In the genomic region with DNA sequence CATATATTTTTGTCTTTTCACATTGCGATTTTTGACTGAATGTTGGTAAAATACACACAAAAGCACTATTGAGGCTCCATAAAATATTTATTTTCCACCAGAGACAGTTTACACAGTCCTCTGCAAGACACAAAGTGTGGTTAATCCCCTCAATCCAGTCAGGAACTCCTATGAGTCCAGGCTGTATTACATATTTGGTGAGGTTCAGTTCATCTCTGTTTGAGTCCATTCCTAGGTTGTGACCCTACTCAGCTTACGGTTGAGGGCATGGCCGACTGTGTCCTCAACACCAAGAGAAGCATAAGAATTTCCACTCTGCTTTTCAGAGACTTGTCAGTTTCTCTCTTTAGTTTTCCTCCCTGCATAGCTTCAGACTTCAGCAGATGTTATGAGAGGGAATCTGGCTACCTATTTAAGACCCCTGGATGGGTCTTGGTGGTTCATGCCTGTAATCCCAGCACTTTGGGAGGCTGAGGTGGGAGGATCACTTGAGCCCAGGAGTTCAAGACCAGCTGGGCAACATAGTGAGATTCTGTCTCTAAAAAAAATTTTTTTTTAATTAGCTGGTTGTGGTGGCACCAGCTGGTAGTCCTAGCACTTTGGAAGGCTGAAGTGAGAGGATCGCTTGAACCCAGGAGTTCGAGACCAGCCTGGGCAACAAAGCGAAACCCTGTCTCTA, we compare ENCODE assay signal across 1 cellular context.
A peak's percentile ranks its signal among the peaks of the same experiment; 100 is the strongest.
TF ChIP-seq lines count a peak whose summit lies in the region.

No MANE protein-coding gene starts in this region.

TF ChIP-seq in HepG2, 621 proteins besides CTCF, POLR2A, EP300 and RAD21:
- TF ChIP-seq ZSCAN30 (CRISPR knock-in tag; IDR thresholded peaks at IDR 0.05) (no peak), FOXK2 (IDR thresholded peaks at IDR 0.05) (no peak), ZNF121 (CRISPR knock-in tag; IDR thresholded peaks at IDR 0.05) (peak; percentile 58; the same call in 1 of the 2 replicates), SOX13 (IDR thresholded peaks at IDR 0.05) (no peak), SOX13 (CRISPR knock-in tag; conservative IDR thresholded peaks at IDR 0.05 in 1 of 2, IDR thresholded peaks at IDR 0.05 in 1 of 2) (peak in 1 of 2 experiments; percentile 16; a peak in 1 of 4 replicates), FOXA1 (IDR thresholded peaks at IDR 0.05) (no peak), FOXA1 (CRISPR knock-in tag; IDR thresholded peaks at IDR 0.05) (0 out of 2 replicates have a peak, but pooled peaks have one; percentile 16), ZSCAN9 (CRISPR knock-in tag; IDR thresholded peaks at IDR 0.05; ENCODE audit: borderline replicate concordance) (peak; percentile 41; the same call in 1 of the 2 replicates), ERF (CRISPR knock-in tag; IDR thresholded peaks at IDR 0.05) (peak; percentile 27; the same call in 1 of the 2 replicates), ZMYM3 (CRISPR knock-in tag; IDR thresholded peaks at IDR 0.05) (peak; percentile 35; the same call in 1 of the 2 replicates), RBM39 (IDR thresholded peaks at IDR 0.05; ENCODE audit: low read depth, low read length, poor library complexity, severe bottlenecking) (no peak), GATAD2A (CRISPR knock-in tag; IDR thresholded peaks at IDR 0.05) (peak; percentile 36; the same call in 1 of the 2 replicates), TEAD3 (CRISPR knock-in tag; optimal IDR thresholded peaks at IDR 0.05; ENCODE audit: borderline replicate concordance) (peak; percentile 59), PITX1 (CRISPR knock-in tag; IDR thresholded peaks at IDR 0.05) (peak; percentile 32; the same call in 1 of the 2 replicates), ZMYM2 (CRISPR knock-in tag; IDR thresholded peaks at IDR 0.05) (0 out of 2 replicates have a peak, but pooled peaks have one; percentile 25), RXRB (CRISPR knock-in tag; IDR thresholded peaks at IDR 0.05; ENCODE audit: borderline replicate concordance) (peak; percentile 21; the same call in 1 of the 2 replicates), NR2F6 (IDR thresholded peaks at IDR 0.05) (no peak), NR2F6 (CRISPR knock-in tag; IDR thresholded peaks at IDR 0.05) (peak; percentile 21; the same call in 1 of the 2 replicates), THAP11 (CRISPR knock-in tag; IDR thresholded peaks at IDR 0.05) (0 out of 2 replicates have a peak, but pooled peaks have one; percentile 4), SOX6 (IDR thresholded peaks at IDR 0.05) (no peak), SOX6 (CRISPR knock-in tag; IDR thresholded peaks at IDR 0.05) (peak; percentile 21; the same call in 1 of the 2 replicates), NCOA2 (CRISPR knock-in tag; IDR thresholded peaks at IDR 0.05) (peak; percentile 15; the same call in 1 of the 2 replicates), AGO1 (IDR thresholded peaks at IDR 0.05; ENCODE audit: low read depth, low read length, poor library complexity, severe bottlenecking) (no peak), ZNF460 (CRISPR knock-in tag; IDR thresholded peaks at IDR 0.05; ENCODE audit: borderline replicate concordance) (no peak)
- TF ChIP-seq, protein P1, sequence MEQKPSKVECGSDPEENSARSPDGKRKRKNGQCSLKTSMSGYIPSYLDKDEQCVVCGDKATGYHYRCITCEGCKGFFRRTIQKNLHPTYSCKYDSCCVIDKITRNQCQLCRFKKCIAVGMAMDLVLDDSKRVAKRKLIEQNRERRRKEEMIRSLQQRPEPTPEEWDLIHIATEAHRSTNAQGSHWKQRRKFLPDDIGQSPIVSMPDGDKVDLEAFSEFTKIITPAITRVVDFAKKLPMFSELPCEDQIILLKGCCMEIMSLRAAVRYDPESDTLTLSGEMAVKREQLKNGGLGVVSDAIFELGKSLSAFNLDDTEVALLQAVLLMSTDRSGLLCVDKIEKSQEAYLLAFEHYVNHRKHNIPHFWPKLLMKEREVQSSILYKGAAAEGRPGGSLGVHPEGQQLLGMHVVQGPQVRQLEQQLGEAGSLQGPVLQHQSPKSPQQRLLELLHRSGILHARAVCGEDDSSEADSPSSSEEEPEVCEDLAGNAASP (CRISPR knock-in tag; IDR thresholded peaks at IDR 0.05; ENCODE audit: borderline replicate concordance) = 0 out of 2 replicates have a peak, but pooled peaks have one; percentile 13
- TF ChIP-seq, protein P2, sequence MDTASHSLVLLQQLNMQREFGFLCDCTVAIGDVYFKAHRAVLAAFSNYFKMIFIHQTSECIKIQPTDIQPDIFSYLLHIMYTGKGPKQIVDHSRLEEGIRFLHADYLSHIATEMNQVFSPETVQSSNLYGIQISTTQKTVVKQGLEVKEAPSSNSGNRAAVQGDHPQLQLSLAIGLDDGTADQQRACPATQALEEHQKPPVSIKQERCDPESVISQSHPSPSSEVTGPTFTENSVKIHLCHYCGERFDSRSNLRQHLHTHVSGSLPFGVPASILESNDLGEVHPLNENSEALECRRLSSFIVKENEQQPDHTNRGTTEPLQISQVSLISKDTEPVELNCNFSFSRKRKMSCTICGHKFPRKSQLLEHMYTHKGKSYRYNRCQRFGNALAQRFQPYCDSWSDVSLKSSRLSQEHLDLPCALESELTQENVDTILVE (CRISPR knock-in tag; IDR thresholded peaks at IDR 0.05) = 0 out of 2 replicates have a peak, but pooled peaks have one; percentile 26
- TF ChIP-seq, protein P3, sequence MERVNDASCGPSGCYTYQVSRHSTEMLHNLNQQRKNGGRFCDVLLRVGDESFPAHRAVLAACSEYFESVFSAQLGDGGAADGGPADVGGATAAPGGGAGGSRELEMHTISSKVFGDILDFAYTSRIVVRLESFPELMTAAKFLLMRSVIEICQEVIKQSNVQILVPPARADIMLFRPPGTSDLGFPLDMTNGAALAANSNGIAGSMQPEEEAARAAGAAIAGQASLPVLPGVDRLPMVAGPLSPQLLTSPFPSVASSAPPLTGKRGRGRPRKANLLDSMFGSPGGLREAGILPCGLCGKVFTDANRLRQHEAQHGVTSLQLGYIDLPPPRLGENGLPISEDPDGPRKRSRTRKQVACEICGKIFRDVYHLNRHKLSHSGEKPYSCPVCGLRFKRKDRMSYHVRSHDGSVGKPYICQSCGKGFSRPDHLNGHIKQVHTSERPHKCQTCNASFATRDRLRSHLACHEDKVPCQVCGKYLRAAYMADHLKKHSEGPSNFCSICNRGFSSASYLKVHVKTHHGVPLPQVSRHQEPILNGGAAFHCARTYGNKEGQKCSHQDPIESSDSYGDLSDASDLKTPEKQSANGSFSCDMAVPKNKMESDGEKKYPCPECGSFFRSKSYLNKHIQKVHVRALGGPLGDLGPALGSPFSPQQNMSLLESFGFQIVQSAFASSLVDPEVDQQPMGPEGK (CRISPR knock-in tag; IDR thresholded peaks at IDR 0.05) = 0 out of 2 replicates have a peak, but pooled peaks have one; percentile 16
- TF ChIP-seq, protein P4, sequence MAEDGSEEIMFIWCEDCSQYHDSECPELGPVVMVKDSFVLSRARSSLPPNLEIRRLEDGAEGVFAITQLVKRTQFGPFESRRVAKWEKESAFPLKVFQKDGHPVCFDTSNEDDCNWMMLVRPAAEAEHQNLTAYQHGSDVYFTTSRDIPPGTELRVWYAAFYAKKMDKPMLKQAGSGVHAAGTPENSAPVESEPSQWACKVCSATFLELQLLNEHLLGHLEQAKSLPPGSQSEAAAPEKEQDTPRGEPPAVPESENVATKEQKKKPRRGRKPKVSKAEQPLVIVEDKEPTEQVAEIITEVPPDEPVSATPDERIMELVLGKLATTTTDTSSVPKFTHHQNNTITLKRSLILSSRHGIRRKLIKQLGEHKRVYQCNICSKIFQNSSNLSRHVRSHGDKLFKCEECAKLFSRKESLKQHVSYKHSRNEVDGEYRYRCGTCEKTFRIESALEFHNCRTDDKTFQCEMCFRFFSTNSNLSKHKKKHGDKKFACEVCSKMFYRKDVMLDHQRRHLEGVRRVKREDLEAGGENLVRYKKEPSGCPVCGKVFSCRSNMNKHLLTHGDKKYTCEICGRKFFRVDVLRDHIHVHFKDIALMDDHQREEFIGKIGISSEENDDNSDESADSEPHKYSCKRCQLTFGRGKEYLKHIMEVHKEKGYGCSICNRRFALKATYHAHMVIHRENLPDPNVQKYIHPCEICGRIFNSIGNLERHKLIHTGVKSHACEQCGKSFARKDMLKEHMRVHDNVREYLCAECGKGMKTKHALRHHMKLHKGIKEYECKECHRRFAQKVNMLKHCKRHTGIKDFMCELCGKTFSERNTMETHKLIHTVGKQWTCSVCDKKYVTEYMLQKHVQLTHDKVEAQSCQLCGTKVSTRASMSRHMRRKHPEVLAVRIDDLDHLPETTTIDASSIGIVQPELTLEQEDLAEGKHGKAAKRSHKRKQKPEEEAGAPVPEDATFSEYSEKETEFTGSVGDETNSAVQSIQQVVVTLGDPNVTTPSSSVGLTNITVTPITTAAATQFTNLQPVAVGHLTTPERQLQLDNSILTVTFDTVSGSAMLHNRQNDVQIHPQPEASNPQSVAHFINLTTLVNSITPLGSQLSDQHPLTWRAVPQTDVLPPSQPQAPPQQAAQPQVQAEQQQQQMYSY (CRISPR knock-in tag; IDR thresholded peaks at IDR 0.05) = peak; percentile 97
- TF ChIP-seq, protein P5, sequence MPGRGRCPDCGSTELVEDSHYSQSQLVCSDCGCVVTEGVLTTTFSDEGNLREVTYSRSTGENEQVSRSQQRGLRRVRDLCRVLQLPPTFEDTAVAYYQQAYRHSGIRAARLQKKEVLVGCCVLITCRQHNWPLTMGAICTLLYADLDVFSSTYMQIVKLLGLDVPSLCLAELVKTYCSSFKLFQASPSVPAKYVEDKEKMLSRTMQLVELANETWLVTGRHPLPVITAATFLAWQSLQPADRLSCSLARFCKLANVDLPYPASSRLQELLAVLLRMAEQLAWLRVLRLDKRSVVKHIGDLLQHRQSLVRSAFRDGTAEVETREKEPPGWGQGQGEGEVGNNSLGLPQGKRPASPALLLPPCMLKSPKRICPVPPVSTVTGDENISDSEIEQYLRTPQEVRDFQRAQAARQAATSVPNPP (CRISPR knock-in tag; IDR thresholded peaks at IDR 0.05) = no peak
- TF ChIP-seq, protein P6, sequence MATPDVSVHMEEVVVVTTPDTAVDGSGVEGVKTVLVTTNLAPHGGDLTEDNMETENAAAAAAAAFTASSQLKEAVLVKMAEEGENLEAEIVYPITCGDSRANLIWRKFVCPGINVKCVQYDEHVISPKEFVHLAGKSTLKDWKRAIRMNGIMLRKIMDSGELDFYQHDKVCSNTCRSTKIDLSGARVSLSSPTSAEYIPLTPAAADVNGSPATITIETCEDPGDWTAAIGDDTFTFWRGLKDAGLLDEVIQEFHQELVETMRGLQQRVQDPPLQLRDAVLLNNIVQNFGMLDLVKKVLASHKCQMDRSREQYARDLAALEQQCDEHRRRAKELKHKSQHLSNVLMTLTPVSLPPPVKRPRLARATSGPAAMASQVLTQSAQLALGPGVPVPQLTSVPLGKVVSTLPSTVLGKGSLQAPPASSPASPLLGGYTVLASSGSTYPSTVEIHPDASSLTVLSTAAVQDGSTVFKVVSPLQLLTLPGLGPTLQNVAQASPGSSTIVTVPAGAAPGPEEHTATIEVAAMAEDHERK (CRISPR knock-in tag; IDR thresholded peaks at IDR 0.05; ENCODE audit: low read depth) = no peak
- TF ChIP-seq, protein P7, sequence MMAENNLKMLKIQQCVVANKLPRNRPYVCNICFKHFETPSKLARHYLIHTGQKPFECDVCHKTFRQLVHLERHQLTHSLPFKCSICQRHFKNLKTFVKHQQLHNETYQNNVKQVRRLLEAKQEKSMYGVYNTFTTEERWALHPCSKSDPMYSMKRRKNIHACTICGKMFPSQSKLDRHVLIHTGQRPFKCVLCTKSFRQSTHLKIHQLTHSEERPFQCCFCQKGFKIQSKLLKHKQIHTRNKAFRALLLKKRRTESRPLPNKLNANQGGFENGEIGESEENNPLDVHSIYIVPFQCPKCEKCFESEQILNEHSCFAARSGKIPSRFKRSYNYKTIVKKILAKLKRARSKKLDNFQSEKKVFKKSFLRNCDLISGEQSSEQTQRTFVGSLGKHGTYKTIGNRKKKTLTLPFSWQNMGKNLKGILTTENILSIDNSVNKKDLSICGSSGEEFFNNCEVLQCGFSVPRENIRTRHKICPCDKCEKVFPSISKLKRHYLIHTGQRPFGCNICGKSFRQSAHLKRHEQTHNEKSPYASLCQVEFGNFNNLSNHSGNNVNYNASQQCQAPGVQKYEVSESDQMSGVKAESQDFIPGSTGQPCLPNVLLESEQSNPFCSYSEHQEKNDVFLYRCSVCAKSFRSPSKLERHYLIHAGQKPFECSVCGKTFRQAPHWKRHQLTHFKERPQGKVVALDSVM (CRISPR knock-in tag; IDR thresholded peaks at IDR 0.05) = peak; percentile 91
